In genomic region chr16:81121474-81121990, GRCh38 we compare ENCODE assay signal across 20 cellular contexts.
"Had no signal": no experiment of that assay in that cellular context is flagged by ENCODE, and none has a peak within 500 bp of the region (broad histone marks: within the 10 kb centered on the region; RNA-seq: fewer than 3 reads in every experiment).

No MANE protein-coding gene starts in this region.

- H3K27ac ChIP-seq: HL-60, RWPE1 had no signal

- H3K4me2 ChIP-seq: SK-N-SH had no signal

- DNase-seq: Karpas-422, KG1, MM.1S, NCI-H1092 treated with DMSO at 0.1 percent for 48 hours, NCI-H1436, NCI-H187, NCI-H2029, NCI-H2081 treated with DMSO at 0.1 percent for 48 hours, NCI-H2171, NCI-H226, NCI-H446, NCI-H510A, NCI-H524 treated with DMSO at 0.1 percent for 48 hours, NCI-H69, NCI-H774, SHP77, SK-N-SH, SW 1271 had no signal

- H3K9ac ChIP-seq: SK-N-SH had no signal

- H3K9me3 ChIP-seq: SK-N-SH had no signal
